1 cellular context compared by ENCODE assay signal in the genomic region with DNA sequence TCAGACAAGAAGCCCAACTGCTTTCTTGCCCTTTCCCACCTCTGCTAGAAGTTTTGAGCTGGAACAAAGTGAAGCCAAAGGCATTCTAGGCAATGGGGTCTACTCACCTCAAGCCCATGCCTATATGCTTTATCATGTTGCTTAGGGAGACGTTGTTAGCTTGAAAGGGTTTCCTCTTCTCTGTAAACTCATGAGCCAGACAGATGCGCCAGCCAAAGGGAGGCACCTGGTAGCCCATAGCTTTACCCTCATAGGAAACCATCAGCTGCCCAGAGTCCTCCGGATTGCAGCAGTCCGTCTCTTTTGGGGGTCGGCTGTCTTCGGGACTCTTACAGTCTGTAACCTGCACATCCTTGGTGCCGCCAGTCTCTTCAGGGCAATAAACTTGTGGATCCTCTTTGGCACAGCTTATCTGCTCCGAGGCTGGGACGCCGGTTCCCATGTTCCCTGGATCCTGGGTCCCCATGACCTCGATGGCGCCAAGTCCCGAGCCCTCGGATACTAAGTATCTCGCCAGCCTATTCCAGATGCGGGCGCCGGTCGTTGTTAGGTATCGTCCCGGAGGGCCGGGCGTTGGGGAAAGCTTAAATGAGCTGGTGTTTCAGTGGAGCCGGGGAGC.
A peak's percentile ranks its signal among the peaks of the same experiment; 100 is the strongest.
TF ChIP-seq lines count a peak whose summit lies in the region.

No MANE protein-coding gene starts in this region.

TF ChIP-seq in K562, 482 proteins besides CTCF, POLR2A, EP300 and RAD21:
- TF ChIP-seq, protein P1, sequence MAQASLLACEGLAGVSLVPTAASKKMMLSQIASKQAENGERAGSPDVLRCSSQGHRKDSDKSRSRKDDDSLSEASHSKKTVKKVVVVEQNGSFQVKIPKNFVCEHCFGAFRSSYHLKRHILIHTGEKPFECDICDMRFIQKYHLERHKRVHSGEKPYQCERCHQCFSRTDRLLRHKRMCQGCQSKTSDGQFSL (CRISPR knock-in tag; IDR thresholded peaks at IDR 0.05), result 0 out of 2 replicates have a peak, but pooled peaks have one; percentile 24
- TF ChIP-seq, protein P1 (tag; IDR thresholded peaks at IDR 0.05), result no peak
- TF ChIP-seq EZH2 (IDR thresholded peaks at IDR 0.05; ENCODE audit: borderline replicate concordance, low read depth, low read length), result no peak
- TF ChIP-seq, protein P2, sequence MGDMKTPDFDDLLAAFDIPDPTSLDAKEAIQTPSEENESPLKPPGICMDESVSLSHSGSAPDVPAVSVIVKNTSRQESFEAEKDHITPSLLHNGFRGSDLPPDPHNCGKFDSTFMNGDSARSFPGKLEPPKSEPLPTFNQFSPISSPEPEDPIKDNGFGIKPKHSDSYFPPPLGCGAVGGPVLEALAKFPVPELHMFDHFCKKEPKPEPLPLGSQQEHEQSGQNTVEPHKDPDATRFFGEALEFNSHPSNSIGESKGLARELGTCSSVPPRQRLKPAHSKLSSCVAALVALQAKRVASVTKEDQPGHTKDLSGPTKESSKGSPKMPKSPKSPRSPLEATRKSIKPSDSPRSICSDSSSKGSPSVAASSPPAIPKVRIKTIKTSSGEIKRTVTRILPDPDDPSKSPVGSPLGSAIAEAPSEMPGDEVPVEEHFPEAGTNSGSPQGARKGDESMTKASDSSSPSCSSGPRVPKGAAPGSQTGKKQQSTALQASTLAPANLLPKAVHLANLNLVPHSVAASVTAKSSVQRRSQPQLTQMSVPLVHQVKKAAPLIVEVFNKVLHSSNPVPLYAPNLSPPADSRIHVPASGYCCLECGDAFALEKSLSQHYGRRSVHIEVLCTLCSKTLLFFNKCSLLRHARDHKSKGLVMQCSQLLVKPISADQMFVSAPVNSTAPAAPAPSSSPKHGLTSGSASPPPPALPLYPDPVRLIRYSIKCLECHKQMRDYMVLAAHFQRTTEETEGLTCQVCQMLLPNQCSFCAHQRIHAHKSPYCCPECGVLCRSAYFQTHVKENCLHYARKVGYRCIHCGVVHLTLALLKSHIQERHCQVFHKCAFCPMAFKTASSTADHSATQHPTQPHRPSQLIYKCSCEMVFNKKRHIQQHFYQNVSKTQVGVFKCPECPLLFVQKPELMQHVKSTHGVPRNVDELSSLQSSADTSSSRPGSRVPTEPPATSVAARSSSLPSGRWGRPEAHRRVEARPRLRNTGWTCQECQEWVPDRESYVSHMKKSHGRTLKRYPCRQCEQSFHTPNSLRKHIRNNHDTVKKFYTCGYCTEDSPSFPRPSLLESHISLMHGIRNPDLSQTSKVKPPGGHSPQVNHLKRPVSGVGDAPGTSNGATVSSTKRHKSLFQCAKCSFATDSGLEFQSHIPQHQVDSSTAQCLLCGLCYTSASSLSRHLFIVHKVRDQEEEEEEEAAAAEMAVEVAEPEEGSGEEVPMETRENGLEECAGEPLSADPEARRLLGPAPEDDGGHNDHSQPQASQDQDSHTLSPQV (IDR thresholded peaks at IDR 0.05), result no peak
- no peak for TF ChIP-seq MCM5 (IDR thresholded peaks at IDR 0.05; ENCODE audit: low read depth)
- peak; percentile 34 for TF ChIP-seq CHD1 (IDR thresholded peaks at IDR 0.05; ENCODE audit: low read length)
- TF ChIP-seq, protein P3, sequence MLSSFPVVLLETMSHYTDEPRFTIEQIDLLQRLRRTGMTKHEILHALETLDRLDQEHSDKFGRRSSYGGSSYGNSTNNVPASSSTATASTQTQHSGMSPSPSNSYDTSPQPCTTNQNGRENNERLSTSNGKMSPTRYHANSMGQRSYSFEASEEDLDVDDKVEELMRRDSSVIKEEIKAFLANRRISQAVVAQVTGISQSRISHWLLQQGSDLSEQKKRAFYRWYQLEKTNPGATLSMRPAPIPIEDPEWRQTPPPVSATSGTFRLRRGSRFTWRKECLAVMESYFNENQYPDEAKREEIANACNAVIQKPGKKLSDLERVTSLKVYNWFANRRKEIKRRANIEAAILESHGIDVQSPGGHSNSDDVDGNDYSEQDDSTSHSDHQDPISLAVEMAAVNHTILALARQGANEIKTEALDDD (IDR thresholded peaks at IDR 0.05), result no peak
- TF ChIP-seq ZNF140 (CRISPR knock-in tag; IDR thresholded peaks at IDR 0.05), result no peak
